Comparison of ENCODE assay signal across 22 cellular contexts in the genomic region with DNA sequence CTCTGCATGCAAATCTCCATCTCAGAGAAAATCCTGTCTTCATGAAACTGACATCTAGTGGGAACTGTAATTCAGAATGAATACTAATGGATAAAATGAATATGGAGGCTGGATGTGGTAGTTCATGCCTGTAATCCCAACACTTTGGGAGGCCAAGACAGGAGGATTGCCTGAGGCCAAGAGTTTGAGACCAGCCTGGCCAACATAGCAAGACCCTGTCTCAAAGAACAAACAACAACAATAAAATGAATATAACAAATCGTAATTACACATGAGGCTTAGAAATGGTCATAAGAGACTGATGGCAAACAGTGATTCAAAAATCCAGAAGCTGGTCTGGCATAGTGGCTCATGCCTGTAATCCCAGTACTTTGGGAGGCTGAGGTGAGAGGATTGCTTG. TPM values are rescaled to one million over a fixed set of nuclear protein-coding genes. Genes with fewer than 3 reads are reported as not detected.
DNase-seq lines count a peak whose midpoint lies in the region; ATAC-seq, FAIRE-seq and TF ChIP-seq lines count a peak whose summit lies in the region.
"Had no signal": no experiment of that assay in that cellular context is flagged by ENCODE, and none has a peak within 500 bp of the region (broad histone marks: within the 10 kb centered on the region; RNA-seq: fewer than 3 reads in every experiment).

No MANE protein-coding gene starts in this region.

- H4K20me1 ChIP-seq in astrocyte (ENCODE audit: insufficient read depth, low read length): peaks cover 27% of the 10 kb centered on the region
- no peaks in the 10 kb centered on the region for H4K20me1 ChIP-seq in mammary epithelial cell (ENCODE audit: insufficient read depth, low read length)

- H3K4me3 Mint-ChIP-seq in HFFc6 (no peak overlapping the region), astrocyte (ENCODE audit: unreplicated experiment) (no peak overlapping the region), endothelial cell (ENCODE audit: unreplicated experiment) (peak overlapping the region; percentile 59), type B pancreatic cell (no peak overlapping the region)
- H3K4me3 Mint-ChIP-seq: CD14-positive monocyte; CD4-positive, alpha-beta memory T cell; IgD-negative memory B cell had no signal

- no peak overlapping the region for H3K4me3 ChIP-seq in astrocyte (ENCODE audit: insufficient read depth, low read depth, low read length)
- no peak overlapping the region for H3K4me3 ChIP-seq in mammary epithelial cell (replicated peaks in 1 of 3; ENCODE audit: insufficient read depth in 1 of 3, low read depth in 2 of 3, low read length in 3 of 3)
- H3K4me3 ChIP-seq: A549, GM23248, HAP-1 had no signal

- H2AFZ ChIP-seq in astrocyte (ENCODE audit: low read depth, low read length) (no peak overlapping the region), mammary epithelial cell (ENCODE audit: low read depth, low read length) (no peak overlapping the region)
- H2AFZ ChIP-seq: GM23248 had no signal

- no peak for FAIRE-seq in astrocyte (lab: Jason Lieb, UNC)
- FAIRE-seq: A549, GM12892, GM18507 had no signal

- 0 out of 2 replicates have a peak overlapping the region, but pooled peaks have one; percentile 48 for H3K27ac Mint-ChIP-seq in HFFc6
- peak overlapping the region; percentile 41 for H3K27ac Mint-ChIP-seq in astrocyte (ENCODE audit: unreplicated experiment)
- no peak overlapping the region for H3K27ac Mint-ChIP-seq in endothelial cell (ENCODE audit: unreplicated experiment)
- peak overlapping the region; percentile 22 for H3K27ac Mint-ChIP-seq in type B pancreatic cell
- H3K27ac Mint-ChIP-seq: IgD-negative memory B cell had no signal

- H3K27me3 Mint-ChIP-seq in HFFc6 (ENCODE audit: insufficient read depth) (peaks cover 2% of the 10 kb centered on the region; the same call in 1 of the 2 replicates), astrocyte (ENCODE audit: low read depth, unreplicated experiment) (no peaks in the 10 kb centered on the region), endothelial cell (ENCODE audit: unreplicated experiment) (peaks cover 1% of the 10 kb centered on the region), type B pancreatic cell (no peaks in the 10 kb centered on the region)
- H3K27me3 Mint-ChIP-seq: IgD-negative memory B cell had no signal

- no peak overlapping the region for H3K9ac ChIP-seq in astrocyte (ENCODE audit: low read length)
- H3K9ac ChIP-seq in mammary epithelial cell (ENCODE audit: insufficient read depth, low read length): no peak overlapping the region
- H3K9ac ChIP-seq: GM23248 had no signal

- H3K27me3 ChIP-seq in astrocyte (ENCODE audit: insufficient read depth, low read length) (no peaks in the 10 kb centered on the region), mammary epithelial cell (ENCODE audit: insufficient read depth, low read length) (no peaks in the 10 kb centered on the region)

- DNase-seq in HFFc6 (no peak), astrocyte (ENCODE audit: low read depth) (no peak), endothelial cell (ENCODE audit: low spot score) (no peak), type B pancreatic cell (ENCODE audit: extremely low spot score, unreplicated experiment) (no peak), mammary epithelial cell (no peak)
- DNase-seq: AML-193; CD4-positive, alpha-beta memory T cell; DMS153; DMS79; GDM1; GM23248; KG1 had no signal

- H3K9me3 ChIP-seq in astrocyte (ENCODE audit: insufficient read depth, low read depth, low read length) (no peaks in the 10 kb centered on the region), mammary epithelial cell (replicated peaks; ENCODE audit: insufficient read depth, low read length) (no peaks in the 10 kb centered on the region)
- H3K9me3 ChIP-seq: A549, HAP-1 had no signal

- TF ChIP-seq CTCF in HFFc6 (IDR thresholded peaks at IDR 0.05) (no peak), astrocyte (IDR thresholded peaks at IDR 0.05; ENCODE audit: insufficient read depth, low read depth, low read length) (no peak), endothelial cell (IDR thresholded peaks at IDR 0.05; ENCODE audit: unreplicated experiment) (no peak), type B pancreatic cell (conservative IDR thresholded peaks at IDR 0.05) (no peak), mammary epithelial cell (conservative IDR thresholded peaks at IDR 0.05 in 1 of 2, IDR thresholded peaks at IDR 0.05 in 1 of 2; ENCODE audit: extremely low read depth in 1 of 2, insufficient read depth in 1 of 2, low read depth in 1 of 2, low read length in 2 of 2) (no peak)

- WGBS in mammary epithelial cell (ENCODE audit: low coverage, missing lambda C conversion rate): 100% methylated on average over 1 of the region's 1 CpG

- intact Hi-C loops in mammary epithelial cell (cut with micrococcal nuclease): no loop called here

- H3K4me1 ChIP-seq in astrocyte (ENCODE audit: insufficient read depth, low read length) (no peaks in the 10 kb centered on the region), mammary epithelial cell (ENCODE audit: insufficient read depth, low read length) (peaks cover 11% of the 10 kb centered on the region)
- H3K4me1 ChIP-seq: A549 had no signal

- H3K4me1 Mint-ChIP-seq in HFFc6 (ENCODE audit: low read depth) (peaks cover 27% of the 10 kb centered on the region), astrocyte (ENCODE audit: low read depth, unreplicated experiment) (no peaks in the 10 kb centered on the region), endothelial cell (ENCODE audit: unreplicated experiment) (peaks cover 8% of the 10 kb centered on the region), type B pancreatic cell (ENCODE audit: unreplicated experiment) (peaks cover 17% of the 10 kb centered on the region)
- H3K4me1 Mint-ChIP-seq: CD14-positive monocyte; CD4-positive, alpha-beta memory T cell had no signal

- H3K36me3 ChIP-seq in astrocyte (ENCODE audit: insufficient read depth, low read length) (peaks cover 13% of the 10 kb centered on the region), mammary epithelial cell (ENCODE audit: insufficient read depth, low read length) (peaks cover 14% of the 10 kb centered on the region)

- CTCF ChIA-PET in mammary epithelial cell (lab: Charles Lee; ENCODE audit: low non-redundant PET): no interaction called here

- H3K4me2 ChIP-seq in astrocyte (ENCODE audit: low read length): no peak overlapping the region
- H3K4me2 ChIP-seq in mammary epithelial cell (ENCODE audit: insufficient read depth, low read depth, low read length): no peak overlapping the region
- H3K4me2 ChIP-seq: A549 had no signal

- in situ Hi-C loops in mammary epithelial cell (cut with MboI; ENCODE audit: low sequenced_read_pairs in 2 of 2): no loop called here

- no peak overlapping the region for H3K27ac ChIP-seq in astrocyte (ENCODE audit: low read depth, low read length)
- no peak overlapping the region for H3K27ac ChIP-seq in mammary epithelial cell (ENCODE audit: insufficient read depth, low read depth, low read length)
- H3K27ac ChIP-seq: A549, GM23248 had no signal

- dilution Hi-C loops in mammary epithelial cell (cut with HindIII; ENCODE audit: low sequenced_read_pairs): loop anchor here (5.0 kb wide), 1 partner anchor 44 kb away; a partner anchor contains a TSS

- no peaks in the 10 kb centered on the region for H3K9me3 Mint-ChIP-seq in HFFc6
- no peaks in the 10 kb centered on the region for H3K9me3 Mint-ChIP-seq in astrocyte (ENCODE audit: unreplicated experiment)
- H3K9me3 Mint-ChIP-seq in endothelial cell (ENCODE audit: unreplicated experiment): no peaks in the 10 kb centered on the region
- H3K9me3 Mint-ChIP-seq in type B pancreatic cell: no peaks in the 10 kb centered on the region
- H3K9me3 Mint-ChIP-seq: CD14-positive monocyte; CD4-positive, alpha-beta memory T cell; IgD-negative memory B cell had no signal

- BruUV-seq in mammary epithelial cell (replicated peaks; lab: Mats Ljungman, UMichigan): no TSS peak

- H3K36me3 Mint-ChIP-seq in HFFc6 (ENCODE audit: low read depth) (peaks cover 41% of the 10 kb centered on the region), astrocyte (ENCODE audit: low read depth, unreplicated experiment) (peaks cover 20% of the 10 kb centered on the region), endothelial cell (ENCODE audit: low read depth, unreplicated experiment) (peaks cover 35% of the 10 kb centered on the region), type B pancreatic cell (peaks cover 19% of the 10 kb centered on the region)
- H3K36me3 Mint-ChIP-seq: CD4-positive, alpha-beta memory T cell had no signal

- no peak for ATAC-seq in GM21447 (IDR thresholded peaks at IDR 0.05; ENCODE audit: unreplicated experiment)
- ATAC-seq in GM18870 (IDR thresholded peaks at IDR 0.05; ENCODE audit: unreplicated experiment): no peak
- ATAC-seq: A549 had no signal

- H3K79me2 ChIP-seq in astrocyte (ENCODE audit: insufficient read depth, low read length) (peaks cover 16% of the 10 kb centered on the region), mammary epithelial cell (ENCODE audit: insufficient read depth, low read length) (peaks cover 5% of the 10 kb centered on the region)

RNA-seq across cellular contexts. Expression of gene DSN1, which starts 44.6 kb away (rescaled TPM):
- 10 to 100 TPM in 5 of 6 experiments, 1 to 10 TPM in 1; 8.6 to 15.7 (median 14.0) TPM for total RNA-seq in HFFc6 (2021; fragmentation: NEBNext Ultra II Directional; extraction: Animal tissue kit (Norgen Biotek cat#: 25700))
- 5.8 and 6.1 TPM in 2 replicates for total RNA-seq in astrocyte
- 12.8 TPM for total RNA-seq in endothelial cell (ENCODE audit: unreplicated experiment)
- 20.0 and 24.1 TPM in 2 replicates for total RNA-seq in type B pancreatic cell (ENCODE audit: low replicate concordance)
- 10 to 100 TPM in 1 of 2 donors, 1 to 10 TPM in 1; 6.7 to 12.8 TPM for total RNA-seq in mammary epithelial cell
- polyA plus RNA-seq in mammary epithelial cell: 17.3 TPM
- polyA minus RNA-seq in mammary epithelial cell: 17.2 TPM

RNA-seq across cellular contexts. Expression of gene TLDC2, which starts 57.8 kb away (rescaled TPM):
- total RNA-seq in HFFc6 (2021; fragmentation: NEBNext Ultra II Directional; extraction: Animal tissue kit (Norgen Biotek cat#: 25700)): under 1 TPM; 0.17 to 0.55 (median 0.39) TPM
- total RNA-seq in astrocyte: not detected in 2 replicates
- total RNA-seq in endothelial cell (ENCODE audit: unreplicated experiment): not detected
- 0.75 and 0.93 TPM in 2 replicates for total RNA-seq in type B pancreatic cell (ENCODE audit: low replicate concordance)
- not detected for total RNA-seq in mammary epithelial cell
- polyA plus RNA-seq in mammary epithelial cell: not detected
- not detected for polyA minus RNA-seq in mammary epithelial cell
- total RNA-seq: CD4-positive, alpha-beta memory T cell; Daoy; H4 had no signal
- polyA plus RNA-seq: CD14-positive monocyte, IgD-negative memory B cell had no signal
